17 cellular contexts compared by ENCODE assay signal in genomic region chr22:21443735-21444421, GRCh38. TPM values are rescaled to one million over a fixed set of nuclear protein-coding genes. Genes with fewer than 3 reads are reported as not detected.
DNase-seq lines count a peak whose midpoint lies in the region; ATAC-seq and TF ChIP-seq lines count a peak whose summit lies in the region.
"Had no signal": no experiment of that assay in that cellular context is flagged by ENCODE, and none has a peak within 500 bp of the region (broad histone marks: within the 10 kb centered on the region; RNA-seq: fewer than 3 reads in every experiment).

No MANE protein-coding gene starts in this region.

- peaks cover 6% of the 10 kb centered on the region for H3K36me3 Mint-ChIP-seq in neural progenitor cell

- peak overlapping the region; percentile 48 for H3K27ac ChIP-seq in cardiac muscle cell
- H3K27ac ChIP-seq in left ventricle myocardium inferior (replicated peaks), result no peak overlapping the region
- peak overlapping the region; percentile 51 for H3K27ac ChIP-seq in neural progenitor cell
- H3K27ac ChIP-seq: esophagus muscularis mucosa, thoracic aorta, VCaP had no signal

- TF ChIP-seq CTCF in cardiac muscle cell (IDR thresholded peaks at IDR 0.05; ENCODE audit: low read depth, low read length) (no peak), left ventricle myocardium inferior (IDR thresholded peaks at IDR 0.05; ENCODE audit: borderline replicate concordance) (no peak), neural progenitor cell (IDR thresholded peaks at IDR 0.05) (no peak), GM10248 (IDR thresholded peaks at IDR 0.05; ENCODE audit: control extremely low read depth, extremely low read depth, low read depth, missing control alignments) (no peak)

- H3K4me3 Mint-ChIP-seq in neural progenitor cell, result no peak overlapping the region

- H3K9ac ChIP-seq in neural progenitor cell, result no peak overlapping the region

- peaks cover 4% of the 10 kb centered on the region for H3K36me3 ChIP-seq in cardiac muscle cell
- peaks cover 30% of the 10 kb centered on the region for H3K36me3 ChIP-seq in left ventricle myocardium inferior
- H3K36me3 ChIP-seq in neural progenitor cell, result no peaks in the 10 kb centered on the region
- H3K36me3 ChIP-seq: MG63 had no signal

- no peaks in the 10 kb centered on the region for H3K27me3 Mint-ChIP-seq in neural progenitor cell (ENCODE audit: insufficient read depth, low read depth)

- ATAC-seq in left cardiac atrium (no peak), GM21526 (IDR thresholded peaks at IDR 0.05; ENCODE audit: low FRiP score, unreplicated experiment) (no peak), GM18517 (IDR thresholded peaks at IDR 0.05; ENCODE audit: unreplicated experiment) (no peak)

- H3K9me3 ChIP-seq in cardiac muscle cell (ENCODE audit: low read depth) (no peaks in the 10 kb centered on the region), left ventricle myocardium inferior (replicated peaks) (no peaks in the 10 kb centered on the region), neural progenitor cell (ENCODE audit: low read depth) (no peaks in the 10 kb centered on the region)
- H3K9me3 ChIP-seq: esophagus muscularis mucosa, MG63, thoracic aorta had no signal

- H3K4me3 ChIP-seq in cardiac muscle cell (no peak overlapping the region), left ventricle myocardium inferior (no peak overlapping the region), neural progenitor cell (no peak overlapping the region)
- H3K4me3 ChIP-seq: esophagus muscularis mucosa, MG63, thoracic aorta had no signal

- no peak overlapping the region for H3K27ac Mint-ChIP-seq in neural progenitor cell

- H3K4me2 ChIP-seq in neural progenitor cell, result no peak overlapping the region

- POLR2A ChIA-PET in GM10248 (lab: Yijun Ruan, JAX), result no interaction called here

- H3F3A ChIP-seq in neural progenitor cell (ENCODE audit: low read depth), result peaks cover 7% of the 10 kb centered on the region

- no peaks in the 10 kb centered on the region for H3K27me3 ChIP-seq in cardiac muscle cell
- H3K27me3 ChIP-seq in left ventricle myocardium inferior (ENCODE audit: low read depth), result no peaks in the 10 kb centered on the region
- no peaks in the 10 kb centered on the region for H3K27me3 ChIP-seq in neural progenitor cell
- H3K27me3 ChIP-seq: esophagus muscularis mucosa, MG63 had no signal

- H4K20me1 ChIP-seq in neural progenitor cell (ENCODE audit: low read depth), result peaks cover 37% of the 10 kb centered on the region

- DNase-seq in cardiac muscle cell (ENCODE audit: low read depth in 1 of 2, low spot score in 1 of 2), result no peak
- DNase-seq in left ventricle myocardium inferior, result no peak
- peak; percentile 14 for DNase-seq in left cardiac atrium
- DNase-seq in neural progenitor cell (ENCODE audit: low spot score), result peak; percentile 33
- no peak for DNase-seq in DMS79 treated with DMSO at 0.1 percent for 48 hours (lab: John Stamatoyannopoulos, UW)
- no peak for DNase-seq in GM10248 (ENCODE audit: extremely low spot score)
- DNase-seq: amniotic stem cell; Calu3; MG63; NCI-H2081; NCI-H748 treated with DMSO at 0.1 percent for 48 hours; stimulated activated CD4-positive, alpha-beta T cell treated with anti-CD3 and anti-CD28 coated beads, Interleukin-1b, Interleukin-23, amount 100 ng/mL, for 48 hours had no signal

- peaks cover 6% of the 10 kb centered on the region for H3K4me1 Mint-ChIP-seq in neural progenitor cell

- no peaks in the 10 kb centered on the region for H3K9me3 Mint-ChIP-seq in neural progenitor cell

- H3K4me1 ChIP-seq in cardiac muscle cell (ENCODE audit: low read depth) (peaks cover 19% of the 10 kb centered on the region), left ventricle myocardium inferior (peaks cover 9% of the 10 kb centered on the region), neural progenitor cell (peaks cover 14% of the 10 kb centered on the region)

- peaks cover 15% of the 10 kb centered on the region for H3K79me2 ChIP-seq in neural progenitor cell (ENCODE audit: low read depth)

- no peak overlapping the region for H2AFZ ChIP-seq in neural progenitor cell (replicated peaks)

- intact Hi-C loops in left ventricle myocardium inferior (cut with micrococcal nuclease) (no loop called here), left cardiac atrium (cut with DNase I) (no loop called here)

- CTCF ChIA-PET in GM10248 (lab: Yijun Ruan, JAX), result interaction anchor here (1.5 kb wide), 1 partner anchor 203 kb away, joined by 4 read pairs; no protein-coding TSS in a partner anchor

RNA-seq across cellular contexts. Expression of gene TMEM191C, which starts 23.3 kb away (rescaled TPM):
- total RNA-seq in cardiac muscle cell (13.4 and 13.8 TPM in 2 replicates), left ventricle myocardium inferior (1.5 TPM), left cardiac atrium (under 1 TPM; 0.31 to 0.82 TPM), neural progenitor cell (ENCODE audit: low replicate concordance) (1.5 TPM in 1 of 2 replicates, not detected in the other)
- polyA plus RNA-seq in cardiac muscle cell, result 11.3 and 11.8 TPM in 2 replicates

RNA-seq across cellular contexts. Expression of gene HIC2, which starts 26.7 kb away (rescaled TPM):
- total RNA-seq in cardiac muscle cell (23.5 and 34.5 TPM in 2 replicates), left ventricle myocardium inferior (1.5 TPM), left cardiac atrium (1 to 10 TPM; 1.6 to 2.8 TPM), neural progenitor cell (ENCODE audit: low replicate concordance) (14.3 and 30.2 TPM in 2 replicates)
- 9.4 and 15.8 TPM in 2 replicates for polyA plus RNA-seq in cardiac muscle cell

Comparison
In these comparisons a context has a peak if more than half of its experiments do, and no peak if none do; other contexts are left out.
1. DNase-seq: peak in left cardiac atrium (single experiment) and neural progenitor cell (single experiment); none in cardiac muscle cell (0 of 2), left ventricle myocardium inferior (single experiment), DMS79 treated with DMSO at 0.1 percent for 48 hours (single experiment) and GM10248 (single experiment).